In the genomic region with DNA sequence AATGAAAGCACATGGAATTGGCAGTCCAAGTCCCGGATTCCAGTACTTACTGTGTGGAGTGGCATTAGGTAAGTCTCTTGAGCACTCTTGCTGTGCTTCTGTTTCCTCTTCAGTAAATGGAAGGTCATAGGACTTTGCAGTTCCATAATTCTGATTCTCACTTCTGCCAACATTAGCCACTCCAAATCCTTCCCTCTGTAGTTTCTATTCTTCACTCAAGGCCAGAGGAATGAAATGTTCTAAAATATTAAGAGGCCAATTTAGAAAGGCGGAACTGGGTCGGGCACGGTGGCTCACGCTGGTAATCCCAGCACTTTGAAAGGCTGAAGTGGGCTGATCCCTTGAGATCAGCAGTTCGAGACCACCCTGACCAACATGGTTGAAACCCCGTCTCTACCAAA, we compare ENCODE assay signal across 22 cellular contexts. TPM values are rescaled to one million over a fixed set of nuclear protein-coding genes. Genes with fewer than 3 reads are reported as not detected.
"Had no signal": no experiment of that assay in that cellular context is flagged by ENCODE, and none has a peak within 500 bp of the region (broad histone marks: within the 10 kb centered on the region; RNA-seq: fewer than 3 reads in every experiment).

No MANE protein-coding gene starts in this region.

- H3K4me1 ChIP-seq: colonic mucosa, heart left ventricle, suprapubic skin had no signal

- H3K27ac Mint-ChIP-seq: activated CD4-positive, alpha-beta memory T cell treated with anti-CD3 and anti-CD28 coated beads, Interleukin-2, amount 10 ng/mL, durations not matched to agents 7 days and 5 days; activated naive CD8-positive, alpha-beta T cell; brain; immature natural killer cell; memory B cell; natural killer cell; stimulated activated naive CD8-positive, alpha-beta T cell treated with anti-CD3 and anti-CD28 coated beads, Interleukin-15, Interleukin-2, amounts not matched to agents 100 ng/mL and 50 ng/mL, for 24 hours; T-helper 1 cell treated with Interleukin-12 subunit alpha and Interleukin-12 subunit beta and Interleukin-4 antibody, amounts not matched to agents 30 μg/mL and 1 μg/mL, for 36 hours; type B pancreatic cell had no signal

- H3K36me3 Mint-ChIP-seq: activated naive CD8-positive, alpha-beta T cell; brain; immature natural killer cell; memory B cell; natural killer cell; type B pancreatic cell had no signal

- H3K4me3 ChIP-seq: colonic mucosa, heart left ventricle, suprapubic skin had no signal

- ATAC-seq: activated T-cell treated with anti-CD3 and anti-CD28 coated beads, Interleukin-2, amount 50 U/mL, for 4 hours; heart left ventricle; natural killer cell had no signal

- H3K27ac ChIP-seq: colonic mucosa, heart left ventricle, suprapubic skin, WERI-Rb-1 had no signal

- H3K27me3 ChIP-seq: colonic mucosa, suprapubic skin had no signal

- H3K4me1 Mint-ChIP-seq: activated CD4-positive, alpha-beta memory T cell treated with anti-CD3 and anti-CD28 coated beads, Interleukin-2, amount 10 ng/mL, durations not matched to agents 7 days and 5 days; brain; immature natural killer cell; memory B cell; natural killer cell had no signal

- H3K4me3 Mint-ChIP-seq: activated CD4-positive, alpha-beta memory T cell treated with anti-CD3 and anti-CD28 coated beads, Interleukin-2, amount 10 ng/mL, durations not matched to agents 7 days and 5 days; activated naive CD8-positive, alpha-beta T cell; activated T-cell treated with anti-CD3 and anti-CD28 coated beads, Interleukin-2, amount 50 U/mL, for 4 hours; brain; immature natural killer cell; memory B cell; natural killer cell; stimulated activated naive CD8-positive, alpha-beta T cell treated with anti-CD3 and anti-CD28 coated beads, Interleukin-15, Interleukin-2, amounts not matched to agents 100 ng/mL and 50 ng/mL, for 24 hours; T-helper 1 cell treated with Interleukin-12 subunit alpha and Interleukin-12 subunit beta and Interleukin-4 antibody, amounts not matched to agents 30 μg/mL and 1 μg/mL, for 36 hours; type B pancreatic cell had no signal

- FAIRE-seq: endothelial cell of umbilical vein, frontal cortex had no signal

- H3K36me3 ChIP-seq: colonic mucosa, heart left ventricle, suprapubic skin, WERI-Rb-1 had no signal

- H3K9me3 Mint-ChIP-seq: activated CD4-positive, alpha-beta memory T cell treated with anti-CD3 and anti-CD28 coated beads, Interleukin-2, amount 10 ng/mL, durations not matched to agents 7 days and 5 days; activated T-cell treated with anti-CD3 and anti-CD28 coated beads, Interleukin-2, amount 50 U/mL, for 4 hours; brain; memory B cell; stimulated activated naive CD8-positive, alpha-beta T cell treated with anti-CD3 and anti-CD28 coated beads, Interleukin-15, Interleukin-2, amounts not matched to agents 100 ng/mL and 50 ng/mL, for 24 hours; T-helper 1 cell treated with Interleukin-12 subunit alpha and Interleukin-12 subunit beta and Interleukin-4 antibody, amounts not matched to agents 30 μg/mL and 1 μg/mL, for 36 hours; type B pancreatic cell had no signal

- DNase-seq: activated CD4-positive, alpha-beta memory T cell treated with anti-CD3 and anti-CD28 coated beads, Interleukin-2, amount 10 ng/mL, durations not matched to agents 7 days and 5 days; activated gamma-delta T cell; activated T-cell treated with anti-CD3 and anti-CD28 coated beads, Interleukin-2, amount 50 U/mL, for 4 hours; amygdala; central memory CD4-positive, alpha-beta T cell; colonic mucosa; effector CD4-positive, alpha-beta T cell; immature natural killer cell; natural killer cell; WERI-Rb-1 had no signal

- H3K9me3 ChIP-seq: colonic mucosa, heart left ventricle, suprapubic skin had no signal

- H3K27me3 Mint-ChIP-seq: activated CD4-positive, alpha-beta memory T cell treated with anti-CD3 and anti-CD28 coated beads, Interleukin-2, amount 10 ng/mL, durations not matched to agents 7 days and 5 days had no signal

RNA-seq across cellular contexts. Expression of a gene that starts 19.8 kb away (rescaled TPM):
- total RNA-seq: activated CD4-positive, alpha-beta memory T cell treated with anti-CD3 and anti-CD28 coated beads, Interleukin-2, amount 10 ng/mL, durations not matched to agents 7 days and 5 days; activated T-cell treated with anti-CD3 and anti-CD28 coated beads, Interleukin-2, amount 50 U/mL, for 4 hours; endothelial cell of umbilical vein; fibroblast of lung; heart left ventricle; natural killer cell; posterior vena cava had no signal
